ENCODE assay signal across 26 cellular contexts in the genomic region with DNA sequence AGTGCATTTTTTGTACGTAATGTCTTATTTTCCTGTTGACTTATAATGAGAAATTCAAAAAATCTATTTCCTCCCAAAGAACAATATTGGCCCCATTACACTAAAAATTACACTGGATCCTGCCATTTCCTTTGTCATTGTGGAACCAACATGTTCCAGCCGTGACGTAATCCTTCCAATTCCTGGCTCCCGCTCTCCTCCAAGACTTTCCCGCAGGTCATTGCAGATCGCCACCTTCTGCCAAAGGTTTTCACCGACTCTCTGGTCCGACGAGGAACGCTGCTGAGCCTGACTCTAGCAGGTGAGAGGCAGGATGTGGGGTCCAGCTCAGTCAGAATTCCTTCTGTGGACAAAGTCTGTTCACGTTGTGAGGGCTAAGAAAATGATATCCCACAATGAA. TPM values are rescaled to one million over a fixed set of nuclear protein-coding genes. Genes with fewer than 3 reads are reported as not detected.
DNase-seq lines count a peak whose midpoint lies in the region; ATAC-seq and TF ChIP-seq lines count a peak whose summit lies in the region.
"Had no signal": no experiment of that assay in that cellular context is flagged by ENCODE, and none has a peak within 500 bp of the region (broad histone marks: within the 10 kb centered on the region; RNA-seq: fewer than 3 reads in every experiment).

No MANE protein-coding gene starts in this region.

- H3K36me3 ChIP-seq in GM23338 (ENCODE audit: insufficient read depth) (no peaks in the 10 kb centered on the region), parathyroid adenoma (ENCODE audit: control insufficient read depth, insufficient read depth, low read length) (no peaks in the 10 kb centered on the region), mucosa of descending colon (ENCODE audit: low read depth) (no peaks in the 10 kb centered on the region)
- H3K36me3 ChIP-seq: SJSA1 had no signal

- H3K9me3 ChIP-seq in parathyroid adenoma (ENCODE audit: control insufficient read depth, low read length) (no peaks in the 10 kb centered on the region), mucosa of descending colon (no peaks in the 10 kb centered on the region)
- H3K9me3 ChIP-seq: SJSA1 had no signal

- H3K27me3 Mint-ChIP-seq in GM23338 (ENCODE audit: insufficient read depth, low read depth, poor library complexity): peaks cover 5% of the 10 kb centered on the region

- peaks cover 15% of the 10 kb centered on the region for H3K4me1 Mint-ChIP-seq in GM23338

- no peaks in the 10 kb centered on the region for H4K20me1 ChIP-seq in GM23338 (replicated peaks; ENCODE audit: insufficient read depth)

- POLR2A ChIA-PET in HEK293T (lab: Yijun Ruan, JAX): no interaction called here

- H2AFZ ChIP-seq in GM23338 (no peak overlapping the region), parathyroid adenoma (no peak overlapping the region)
- H2AFZ ChIP-seq: GM23248 had no signal

- peak in 1 of 2 experiments; percentile 25; a peak in 1 of 4 replicates for TF ChIP-seq CTCF in GM23338 (conservative IDR thresholded peaks at IDR 0.05; ENCODE audit: low read depth in 2 of 2)
- no peak for TF ChIP-seq CTCF in parathyroid adenoma (IDR thresholded peaks at IDR 0.05)
- TF ChIP-seq CTCF in mucosa of descending colon (IDR thresholded peaks at IDR 0.05): no peak

- H3K9ac ChIP-seq in parathyroid adenoma: no peak overlapping the region
- H3K9ac ChIP-seq: GM23248 had no signal

- no peaks in the 10 kb centered on the region for H3K9me2 ChIP-seq in GM23338 (ENCODE audit: insufficient read depth)

- no peak overlapping the region for H3K27ac Mint-ChIP-seq in GM23338
- H3K27ac Mint-ChIP-seq: CD4-positive, CD25-positive, alpha-beta regulatory T cell had no signal

- H3K27me3 ChIP-seq in GM23338 (ENCODE audit: insufficient read depth) (no peaks in the 10 kb centered on the region), parathyroid adenoma (ENCODE audit: control insufficient read depth, insufficient read depth, low read length) (no peaks in the 10 kb centered on the region)
- H3K27me3 ChIP-seq: SJSA1 had no signal

- no peaks in the 10 kb centered on the region for H3K9me3 Mint-ChIP-seq in GM23338
- H3K9me3 Mint-ChIP-seq: CD4-positive, CD25-positive, alpha-beta regulatory T cell had no signal

- CTCF ChIA-PET in HEK293T (lab: Yijun Ruan, JAX): no interaction called here

- intact Hi-C loops in left ventricle myocardium superior (cut with micrococcal nuclease): no loop called here
- intact Hi-C loops in mucosa of descending colon (cut with DNase I, micrococcal nuclease): no loop called here

- no peak; the same call in 2 of the 3 replicates for ATAC-seq in GM23338
- ATAC-seq in left ventricle myocardium superior: peak; percentile 25
- no peak for ATAC-seq in mucosa of descending colon
- ATAC-seq: GM12878, HCT116, HepG2, Panc1 had no signal

- H3K4me3 ChIP-seq in GM23338: no peak overlapping the region
- H3K4me3 ChIP-seq in parathyroid adenoma (ENCODE audit: low read depth, low read length): no peak overlapping the region
- H3K4me3 ChIP-seq in mucosa of descending colon: no peak overlapping the region
- H3K4me3 ChIP-seq: GM12878, GM23248, K562, SJSA1 had no signal

- H3K4me2 ChIP-seq in GM23338 (no peak overlapping the region), parathyroid adenoma (ENCODE audit: low read length) (no peak overlapping the region)

- no peak overlapping the region for H3K27ac ChIP-seq in GM23338 (ENCODE audit: low read depth)
- H3K27ac ChIP-seq in parathyroid adenoma: peak overlapping the region; percentile 29
- H3K27ac ChIP-seq: GM23248, SJSA1 had no signal

- no peaks in the 10 kb centered on the region for H3K36me3 Mint-ChIP-seq in GM23338 (ENCODE audit: low read depth)
- H3K36me3 Mint-ChIP-seq: CD4-positive, CD25-positive, alpha-beta regulatory T cell had no signal

- H3K4me1 ChIP-seq in GM23338 (ENCODE audit: insufficient read depth) (no peaks in the 10 kb centered on the region), parathyroid adenoma (no peaks in the 10 kb centered on the region), mucosa of descending colon (ENCODE audit: low read depth) (no peaks in the 10 kb centered on the region)

- peak; percentile 19 for DNase-seq in GM23338 (ENCODE audit: low spot score)
- DNase-seq in dermis blood vessel endothelial cell: peak; percentile 82
- DNase-seq in left ventricle myocardium superior: no peak
- DNase-seq in NCI-H82 treated with DMSO at 0.1 percent for 48 hours (lab: John Stamatoyannopoulos, UW; ENCODE audit: unreplicated experiment): no peak
- no peak for DNase-seq in NCI-H2107 (lab: John Stamatoyannopoulos, UW)
- no peak for DNase-seq in HEK293T (ENCODE audit: extremely low spot score)
- DNase-seq in mucosa of descending colon: no peak
- DNase-seq: CD4-positive, CD25-positive, alpha-beta regulatory T cell; COR-L47; DND-41; GM23248; MM.1S; NCI-H1092; NCI-H1436; NCI-H187 treated with DMSO at 0.1 percent for 48 hours; NCI-H226; NCI-H510A treated with DMSO at 0.1 percent for 48 hours; NCI-H748 treated with DMSO at 0.1 percent for 48 hours; NK-92 treated with Interleukin-12 subunit alpha and Interleukin-12 subunit beta, amount 100 ng/mL, for 24 hours had no signal

- H3K79me2 ChIP-seq in GM23338 (replicated peaks; ENCODE audit: insufficient read depth) (no peaks in the 10 kb centered on the region), parathyroid adenoma (no peaks in the 10 kb centered on the region)

- no peak overlapping the region for H3K4me3 Mint-ChIP-seq in GM23338
- H3K4me3 Mint-ChIP-seq: CD4-positive, CD25-positive, alpha-beta regulatory T cell had no signal

- no peaks in the 10 kb centered on the region for H3F3A ChIP-seq in GM23338 (replicated peaks; ENCODE audit: low read depth)

TF ChIP-seq in GM23338, 12 proteins besides CTCF, POLR2A, EP300 and RAD21:
- no peak for TF ChIP-seq REST (IDR thresholded peaks at IDR 0.05; ENCODE audit: unreplicated experiment)

TF ChIP-seq in HEK293T, 16 proteins besides CTCF, POLR2A, EP300 and RAD21:
- no peak for TF ChIP-seq ELF4 (IDR thresholded peaks at IDR 0.05)
- TF ChIP-seq FOXM1 (IDR thresholded peaks at IDR 0.05; ENCODE audit: borderline replicate concordance): no peak
- TF ChIP-seq FOXK2 (IDR thresholded peaks at IDR 0.05): no peak
- no peak for TF ChIP-seq SUZ12 (IDR thresholded peaks at IDR 0.05)
- TF ChIP-seq LEF1 (IDR thresholded peaks at IDR 0.05; ENCODE audit: borderline replicate concordance): no peak
TF ChIP-seq in HEK293T: peak in this region for 0.

RNA-seq across cellular contexts. Expression of gene PTGR3, which starts 38.0 kb away (rescaled TPM):
- 1.5 TPM in 2 replicates for total RNA-seq in GM23338 (2014; rRNA removed; shearing (Covaris generic))
- polyA plus RNA-seq in GM23338 (2016; fragmentation: Nextera tagmentation; extraction: Ambion mirVana): 0.84 and 1.1 TPM in 2 replicates
- total RNA-seq in dermis blood vessel endothelial cell (21.1 and 23.0 TPM in 2 replicates), left ventricle myocardium superior (69.6 TPM), mucosa of descending colon (10 to 100 TPM; 47.6 to 61.4 (median 57.1) TPM)

RNA-seq across cellular contexts. Expression of gene TSHZ1, which starts 39.7 kb away (rescaled TPM):
- 0.38 and 1.2 TPM in 2 replicates for total RNA-seq in GM23338 (2014; rRNA removed; shearing (Covaris generic))
- polyA plus RNA-seq in GM23338 (2016; fragmentation: Nextera tagmentation; extraction: Ambion mirVana): 0.23 TPM in 1 of 2 replicates, not detected in the other
- total RNA-seq in dermis blood vessel endothelial cell (10.0 and 15.0 TPM in 2 replicates), left ventricle myocardium superior (24.7 TPM), mucosa of descending colon (10 to 100 TPM; 22.7 to 66.6 (median 36.9) TPM)

Comparison
In these comparisons a context has a peak if more than half of its experiments do, and no peak if none do; other contexts are left out.
1. DNase-seq: peak in GM23338 (single experiment) and dermis blood vessel endothelial cell (single experiment); none in left ventricle myocardium superior (single experiment), NCI-H82 treated with DMSO at 0.1 percent for 48 hours (single experiment), NCI-H2107 (single experiment), HEK293T (single experiment) and mucosa of descending colon (0 of 3).